ENCODE assay signal across 8 cellular contexts in genomic region chr1:32650157-32650751, GRCh38. TPM values are rescaled to one million over a fixed set of nuclear protein-coding genes. Genes with fewer than 3 reads are reported as not detected.
DNase-seq lines count a peak whose midpoint lies in the region; ATAC-seq and TF ChIP-seq lines count a peak whose summit lies in the region.

Gene ZBTB8OS (minus strand): TSS chr1:32650550. CDS start chr1:32650529, 21 bp downstream.

- peak within 1 kb of the TSS; percentile 91 for H3K27ac ChIP-seq in muscle layer of colon (ENCODE audit: low read depth, low read length)

- in situ Hi-C loops in KBM-7 (cut with MboI; ENCODE audit: low pct_unique_long_range_greater_than_20kb, low sequenced_read_pairs) = no loop called here

- H3K9ac ChIP-seq in muscle layer of colon (ENCODE audit: low read length) = peak within 1 kb of the TSS; percentile 76

- H3K27me3 ChIP-seq in muscle layer of colon (ENCODE audit: control insufficient read depth in 1 of 2, insufficient read depth in 2 of 2, low read length in 2 of 2) = no peaks in the 10 kb centered on the region

- no peaks in the 10 kb centered on the region for H3K27me3 Mint-ChIP-seq in activated T-cell treated with anti-CD3 and anti-CD28 coated beads, Interleukin-2, amount 50 U/mL, for 24 hours

- H3K27ac Mint-ChIP-seq in activated T-cell treated with anti-CD3 and anti-CD28 coated beads, Interleukin-2, amount 50 U/mL, for 24 hours = peak within 1 kb of the TSS; percentile 100

- DNase-seq in DMS 273 treated with DMSO at 0.1 percent for 48 hours (lab: John Stamatoyannopoulos, UW) = peak; percentile 95
- peak; percentile 97 for DNase-seq in KBM-7
- DNase-seq in activated T-cell treated with anti-CD3 and anti-CD28 coated beads, Interleukin-2, amount 50 U/mL, for 24 hours = peak; percentile 83
- DNase-seq in stimulated activated CD8-positive, alpha-beta memory T cell treated with anti-CD3 and anti-CD28 coated beads, Interleukin-7, amount 100 ng/mL, for 24 hours (ENCODE audit: low read depth) = peak; percentile 64

- peaks cover 28% of the 10 kb centered on the region for H3K4me1 ChIP-seq in muscle layer of colon (ENCODE audit: insufficient read depth, low read length)

- peaks cover 73% of the 10 kb centered on the region for H3K36me3 Mint-ChIP-seq in activated T-cell treated with anti-CD3 and anti-CD28 coated beads, Interleukin-2, amount 50 U/mL, for 24 hours (ENCODE audit: low read depth)

- H3K4me3 ChIP-seq in muscle layer of colon (ENCODE audit: low read depth in 1 of 2, low read length in 2 of 2) = peak within 1 kb of the TSS; percentile 70 to 94

- ATAC-seq in GM21529 (IDR thresholded peaks at IDR 0.05; ENCODE audit: unreplicated experiment) = peak; percentile 62
- ATAC-seq in esophagus mucosa = peak; percentile 89

- H3K36me3 ChIP-seq in muscle layer of colon (ENCODE audit: insufficient read depth, low read length) = peaks cover 8% of the 10 kb centered on the region

- H3K4me1 Mint-ChIP-seq in activated T-cell treated with anti-CD3 and anti-CD28 coated beads, Interleukin-2, amount 50 U/mL, for 24 hours (ENCODE audit: low read depth) = peaks cover 61% of the 10 kb centered on the region

- peak within 1 kb of the TSS; percentile 98 for H3K4me3 Mint-ChIP-seq in activated T-cell treated with anti-CD3 and anti-CD28 coated beads, Interleukin-2, amount 50 U/mL, for 24 hours

- H3K9me3 Mint-ChIP-seq in activated T-cell treated with anti-CD3 and anti-CD28 coated beads, Interleukin-2, amount 50 U/mL, for 24 hours = no peaks in the 10 kb centered on the region

- H3K9me3 ChIP-seq in muscle layer of colon (ENCODE audit: low read length) = no peaks in the 10 kb centered on the region

TF ChIP-seq in PFSK-1, 5 proteins besides CTCF, POLR2A, EP300 and RAD21:
- TF ChIP-seq POLR2AphosphoS5 (IDR thresholded peaks at IDR 0.05; ENCODE audit: low read depth, low read length) = peak; percentile 51; the same call in 1 of the 2 replicates
- TF ChIP-seq TAF1 (IDR thresholded peaks at IDR 0.05; ENCODE audit: borderline replicate concordance, insufficient read depth, low read length) = peak; percentile 60; the same call in 1 of the 2 replicates
- no peak for TF ChIP-seq SIN3A (IDR thresholded peaks at IDR 0.05; ENCODE audit: borderline replicate concordance, insufficient read depth, low read length)

RNA-seq across cellular contexts. Expression of gene ZBTB8OS, which starts in this region (rescaled TPM):
- polyA plus RNA-seq in PFSK-1 (2012; ENCODE audit: insufficient read length, low read depth) = 15.4 TPM
- total RNA-seq in esophagus mucosa = 30.6 TPM

Comparison
In these comparisons a context has a peak if more than half of its experiments do, and no peak if none do; other contexts are left out.
1. Peak in every context shown above with its lines: DNase-seq, ATAC-seq, H3K4me3 ChIP-seq and H3K27ac ChIP-seq.